ENCODE assay signal across 19 cellular contexts in genomic region chr2:173792166-173792565, GRCh38.
A peak's percentile ranks its signal among the peaks of the same experiment; 100 is the strongest.
DNase-seq lines count a peak whose midpoint lies in the region; ATAC-seq and TF ChIP-seq lines count a peak whose summit lies in the region.
"Had no signal": no experiment of that assay in that cellular context is flagged by ENCODE, and none has a peak within 500 bp of the region (broad histone marks: within the 10 kb centered on the region; RNA-seq: fewer than 3 reads in every experiment).

No MANE protein-coding gene starts in this region.

- no peaks in the 10 kb centered on the region for H3K9me3 Mint-ChIP-seq in endodermal cell
- H3K9me3 Mint-ChIP-seq in naive thymus-derived CD8-positive, alpha-beta T cell: no peaks in the 10 kb centered on the region
- H3K9me3 Mint-ChIP-seq: CD4-positive, CD25-positive, alpha-beta regulatory T cell; CD8-positive, alpha-beta memory T cell; IgD-negative memory B cell had no signal

- no peaks in the 10 kb centered on the region for H3K36me3 Mint-ChIP-seq in endodermal cell (ENCODE audit: low read depth)
- H3K36me3 Mint-ChIP-seq in naive thymus-derived CD8-positive, alpha-beta T cell: no peaks in the 10 kb centered on the region
- H3K36me3 Mint-ChIP-seq: CD4-positive, CD25-positive, alpha-beta regulatory T cell; CD8-positive, alpha-beta memory T cell; IgD-negative memory B cell had no signal

- no peak for ATAC-seq in naive thymus-derived CD8-positive, alpha-beta T cell
- ATAC-seq: HepG2 had no signal

- no peaks in the 10 kb centered on the region for H3K9me3 ChIP-seq in endodermal cell (ENCODE audit: control insufficient read depth, low read length)
- H3K9me3 ChIP-seq: Caco-2 had no signal

- H3K4me1 Mint-ChIP-seq in endodermal cell: peaks cover 6% of the 10 kb centered on the region
- peaks cover 0 to 1% (median 0%) of the 10 kb centered on the region in 4 donors for H3K4me1 Mint-ChIP-seq in naive thymus-derived CD8-positive, alpha-beta T cell
- H3K4me1 Mint-ChIP-seq: CD4-positive, CD25-positive, alpha-beta regulatory T cell; CD8-positive, alpha-beta memory T cell had no signal

- no peak overlapping the region for H3K27ac Mint-ChIP-seq in endodermal cell
- H3K27ac Mint-ChIP-seq in naive thymus-derived CD8-positive, alpha-beta T cell: no peak overlapping the region
- H3K27ac Mint-ChIP-seq: B cell; CD8-positive, alpha-beta memory T cell; IgD-negative memory B cell had no signal

- POLR2A ChIA-PET in naive thymus-derived CD8-positive, alpha-beta T cell (lab: Charles Lee): no interaction called here

- H3K4me3 Mint-ChIP-seq in endodermal cell: no peak overlapping the region
- H3K4me3 Mint-ChIP-seq in naive thymus-derived CD8-positive, alpha-beta T cell: no peak overlapping the region
- H3K4me3 Mint-ChIP-seq: B cell; CD4-positive, CD25-positive, alpha-beta regulatory T cell; CD8-positive, alpha-beta memory T cell; IgD-negative memory B cell had no signal

- TF ChIP-seq CTCF in endodermal cell (conservative IDR thresholded peaks at IDR 0.05): no peak

- H3K36me3 ChIP-seq in endodermal cell (ENCODE audit: control insufficient read depth, insufficient read depth, low read length): no peaks in the 10 kb centered on the region

- no peaks in the 10 kb centered on the region for H3K27me3 ChIP-seq in endodermal cell (ENCODE audit: control insufficient read depth, insufficient read depth, low read length, poor library complexity, severe bottlenecking)

- H3K27me3 Mint-ChIP-seq in endodermal cell (ENCODE audit: insufficient read depth): no peaks in the 10 kb centered on the region
- peaks cover 2 to 21% (median 16%) of the 10 kb centered on the region in 5 donors for H3K27me3 Mint-ChIP-seq in naive thymus-derived CD8-positive, alpha-beta T cell

- H3K4me1 ChIP-seq in endodermal cell (ENCODE audit: control insufficient read depth, insufficient read depth, low read length): no peaks in the 10 kb centered on the region
- H3K4me1 ChIP-seq: Caco-2 had no signal

- DNase-seq in ELF-1 (ENCODE audit: low read depth, low spot score) (peak; percentile 40), endodermal cell (peak; percentile 72), islet precursor cell (peak; percentile 31), AG08396 (ENCODE audit: low spot score) (no peak), COLO829 (ENCODE audit: low spot score) (no peak)
- no peak for DNase-seq in naive thymus-derived CD8-positive, alpha-beta T cell
- DNase-seq in activated CD4-positive, alpha-beta T cell treated with anti-CD3 and anti-CD28 coated beads for 1 hour: no peak
- DNase-seq: 8988T; C1 segment of cervical spinal cord; Caco-2; CD4-positive, CD25-positive, alpha-beta regulatory T cell; CD8-positive, alpha-beta memory T cell; DMS79; GF-D8; GOT3; H7 had no signal

- H3K9ac ChIP-seq in endodermal cell (ENCODE audit: extremely low read depth, low read length, poor library complexity, severe bottlenecking): no peak overlapping the region

- no peak overlapping the region for H3K27ac ChIP-seq in endodermal cell (ENCODE audit: low read depth, low read length)

- WGBS in endodermal cell (ENCODE audit: insufficient coverage in 1 of 2, insufficient read length in 1 of 2), 2 experiments: 66 to 76% methylated on average over 6 to 7 of the region's 7 CpGs

- no peak overlapping the region for H3K4me3 ChIP-seq in endodermal cell (ENCODE audit: low read length)

Comparison
In these comparisons a context has a peak if more than half of its experiments do, and no peak if none do; other contexts are left out.
1. DNase-seq: peak in ELF-1 (single experiment), endodermal cell (single experiment) and islet precursor cell (single experiment); none in AG08396 (single experiment), naive thymus-derived CD8-positive, alpha-beta T cell (0 of 10), activated CD4-positive, alpha-beta T cell treated with anti-CD3 and anti-CD28 coated beads for 1 hour (single experiment) and COLO829 (single experiment).